In genomic region chr5:7991125-7991821, GRCh38 we compare ENCODE assay signal across 18 cellular contexts.
A peak's percentile ranks its signal among the peaks of the same experiment; 100 is the strongest.
DNase-seq lines count a peak whose midpoint lies in the region; ATAC-seq and FAIRE-seq lines count a peak whose summit lies in the region.
"Had no signal": no experiment of that assay in that cellular context is flagged by ENCODE, and none has a peak within 500 bp of the region (broad histone marks: within the 10 kb centered on the region; RNA-seq: fewer than 3 reads in every experiment).

No MANE protein-coding gene starts in this region.

- FAIRE-seq in RCC 7860 (lab: Jason Lieb, UNC): no peak
- FAIRE-seq: A549, colon, frontal cortex had no signal

- DNase-seq in NCI-H187 treated with DMSO at 0.1 percent for 48 hours (lab: John Stamatoyannopoulos, UW) (peak; percentile 10), NCI-H187 (lab: John Stamatoyannopoulos, UW) (no peak), HT-29 (ENCODE audit: low spot score) (peak; percentile 9), RCC 7860 (ENCODE audit: low spot score) (peak; percentile 31), iPS-NIHi11 (ENCODE audit: low spot score) (peak; percentile 29), middle frontal gyrus (ENCODE audit: extremely low spot score, low spot score) (no peak)
- DNase-seq: activated gamma-delta T cell; CD4-positive, CD25-positive, alpha-beta regulatory T cell; GM23248; NCI-H1092; NCI-H510A treated with DMSO at 0.1 percent for 48 hours; nephron progenitor cell had no signal

- ATAC-seq in HG03460 (IDR thresholded peaks at IDR 0.05; ENCODE audit: unreplicated experiment) (no peak), HG03342 (IDR thresholded peaks at IDR 0.05; ENCODE audit: unreplicated experiment) (no peak)
- ATAC-seq: Panc1 had no signal

Comparison
In these comparisons a context has a peak if more than half of its experiments do, and no peak if none do; other contexts are left out.
1. DNase-seq: peak in NCI-H187 treated with DMSO at 0.1 percent for 48 hours (single experiment), HT-29 (single experiment), RCC 7860 (single experiment) and iPS-NIHi11 (single experiment); none in NCI-H187 (0 of 2) and middle frontal gyrus (single experiment).